Comparison of ENCODE assay signal across 4 cellular contexts in genomic region chr20:8406394-8406793, GRCh38.
"Had no signal": no experiment of that assay in that cellular context is flagged by ENCODE, and none has a peak within 500 bp of the region (broad histone marks: within the 10 kb centered on the region; RNA-seq: fewer than 3 reads in every experiment).

No MANE protein-coding gene starts in this region.

- H2AFZ ChIP-seq: GM23338 had no signal

- H3K4me3 ChIP-seq: GM23338 had no signal

- H3K4me2 ChIP-seq: GM23338 had no signal

- DNase-seq: H9, HCEC 1CT, KBM-7 had no signal
